1 cellular context compared by ENCODE assay signal in the genomic region with DNA sequence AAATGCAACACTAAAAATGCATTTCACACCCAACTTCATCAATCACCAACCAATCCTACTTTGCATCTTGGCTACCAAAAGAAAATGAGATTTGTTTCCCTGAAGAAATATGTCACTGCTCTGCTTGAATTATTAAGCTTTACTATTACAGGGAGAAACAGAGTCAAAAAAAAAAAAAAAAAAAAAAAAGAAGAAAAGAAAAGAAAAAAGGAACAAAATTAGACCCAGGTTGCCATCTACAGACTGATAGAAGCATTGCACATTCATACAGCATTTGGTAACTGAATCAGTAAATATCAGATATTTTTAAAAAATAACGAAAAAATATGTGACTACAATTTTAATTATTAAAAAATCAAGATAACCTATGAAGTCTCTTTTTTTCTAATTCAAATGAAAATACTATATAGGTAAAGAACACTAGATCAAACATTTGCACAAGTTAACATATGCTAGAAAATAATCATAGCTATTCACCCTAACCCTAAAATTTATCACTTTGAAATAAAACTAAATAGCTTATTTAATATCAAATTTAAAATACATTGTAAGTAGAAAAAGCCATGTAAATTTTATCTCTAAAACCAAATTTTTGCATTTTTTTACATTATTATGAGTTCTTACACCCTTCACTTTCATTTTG.
TF ChIP-seq lines count a peak whose summit lies in the region.

No MANE protein-coding gene starts in this region.

TF ChIP-seq in GM23338, 12 proteins besides CTCF, POLR2A, EP300 and RAD21 (continued from another document):
- TF ChIP-seq ETS1 (IDR thresholded peaks at IDR 0.05) (no peak), NANOG (IDR thresholded peaks at IDR 0.05; ENCODE audit: borderline replicate concordance) (no peak), ZNF331 (CRISPR knock-in tag; IDR thresholded peaks at IDR 0.05; ENCODE audit: low read depth) (no peak), STAT1 (IDR thresholded peaks at IDR 0.05; ENCODE audit: unreplicated experiment) (no peak), ZNF114 (CRISPR knock-in tag; IDR thresholded peaks at IDR 0.05) (no peak), JUNB (IDR thresholded peaks at IDR 0.05; ENCODE audit: unreplicated experiment) (no peak), EZH2phosphoT487 (IDR thresholded peaks at IDR 0.05; ENCODE audit: unreplicated experiment) (no peak), EZH2 (IDR thresholded peaks at IDR 0.05; ENCODE audit: low read depth, unreplicated experiment) (no peak), POLR2AphosphoS5 (IDR thresholded peaks at IDR 0.05; ENCODE audit: low read depth) (no peak)
TF ChIP-seq in GM23338: peak in this region for 0.
